In genomic region chr14:49896956-49897355, GRCh38 we compare ENCODE assay signal across 10 cellular contexts. TPM values are rescaled to one million over a fixed set of nuclear protein-coding genes. Genes with fewer than 3 reads are reported as not detected.
DNase-seq lines count a peak whose midpoint lies in the region; ATAC-seq, FAIRE-seq and TF ChIP-seq lines count a peak whose summit lies in the region.
"Had no signal": no experiment of that assay in that cellular context is flagged by ENCODE, and none has a peak within 500 bp of the region (broad histone marks: within the 10 kb centered on the region; RNA-seq: fewer than 3 reads in every experiment).

No MANE protein-coding gene starts in this region.

- peak overlapping the region; percentile 99 for H3K27ac Mint-ChIP-seq in activated CD8-positive, alpha-beta memory T cell treated with anti-CD3 and anti-CD28 coated beads, Interleukin-2, amount 10 ng/mL, durations not matched to agents 7 days and 5 days
- peak overlapping the region; percentile 93 for H3K27ac Mint-ChIP-seq in activated CD4-positive, alpha-beta memory T cell treated with anti-CD3 and anti-CD28 coated beads for 36 hours

- no peaks in the 10 kb centered on the region for H3K27me3 Mint-ChIP-seq in activated CD8-positive, alpha-beta memory T cell treated with anti-CD3 and anti-CD28 coated beads, Interleukin-2, amount 10 ng/mL, durations not matched to agents 7 days and 5 days
- H3K27me3 Mint-ChIP-seq in activated CD4-positive, alpha-beta memory T cell treated with anti-CD3 and anti-CD28 coated beads for 36 hours, result no peaks in the 10 kb centered on the region

- peaks cover 35% of the 10 kb centered on the region for H4K20me1 ChIP-seq in hepatocyte (ENCODE audit: insufficient read depth, poor library complexity, severe bottlenecking)

- ATAC-seq in activated CD8-positive, alpha-beta memory T cell treated with anti-CD3 and anti-CD28 coated beads, Interleukin-2, amount 10 ng/mL, durations not matched to agents 7 days and 5 days, result no peak
- ATAC-seq in HG02852 (IDR thresholded peaks at IDR 0.05; ENCODE audit: unreplicated experiment) (no peak), GM18861 (IDR thresholded peaks at IDR 0.05; ENCODE audit: unreplicated experiment) (no peak)

- H3K36me3 Mint-ChIP-seq in activated CD8-positive, alpha-beta memory T cell treated with anti-CD3 and anti-CD28 coated beads, Interleukin-2, amount 10 ng/mL, durations not matched to agents 7 days and 5 days, result peaks cover 51% of the 10 kb centered on the region
- H3K36me3 Mint-ChIP-seq in activated CD4-positive, alpha-beta memory T cell treated with anti-CD3 and anti-CD28 coated beads for 36 hours, result peaks cover 57% of the 10 kb centered on the region

- peak overlapping the region; percentile 94 for H3K4me3 Mint-ChIP-seq in activated CD8-positive, alpha-beta memory T cell treated with anti-CD3 and anti-CD28 coated beads, Interleukin-2, amount 10 ng/mL, durations not matched to agents 7 days and 5 days
- H3K4me3 Mint-ChIP-seq in activated CD4-positive, alpha-beta memory T cell treated with anti-CD3 and anti-CD28 coated beads for 36 hours, result peak overlapping the region; percentile 90

- POLR2A ChIA-PET in activated CD4-positive, alpha-beta memory T cell treated with anti-CD3 and anti-CD28 coated beads for 36 hours (lab: Charles Lee), result interaction anchor here (1.2 to 1.4 kb wide), 9 partner anchors 11 to 273 kb away, joined by 3 to 33 read pairs (median 10); no protein-coding TSS in a partner anchor

- TF ChIP-seq CTCF in hepatocyte (IDR thresholded peaks at IDR 0.05; ENCODE audit: poor library complexity) (no peak), suprapubic skin (IDR thresholded peaks at IDR 0.05) (no peak)

- intact Hi-C loops in activated CD4-positive, alpha-beta memory T cell treated with anti-CD3 and anti-CD28 coated beads for 36 hours (cut with micrococcal nuclease), result loop anchor here (2.0 kb wide), 1 partner anchor 626 kb away; no protein-coding TSS in a partner anchor

- H3K4me1 Mint-ChIP-seq in activated CD8-positive, alpha-beta memory T cell treated with anti-CD3 and anti-CD28 coated beads, Interleukin-2, amount 10 ng/mL, durations not matched to agents 7 days and 5 days, result peaks cover 25% of the 10 kb centered on the region
- H3K4me1 Mint-ChIP-seq in activated CD4-positive, alpha-beta memory T cell treated with anti-CD3 and anti-CD28 coated beads for 36 hours (ENCODE audit: low read depth), result peaks cover 29% of the 10 kb centered on the region

- no peaks in the 10 kb centered on the region for H3K9me3 Mint-ChIP-seq in activated CD8-positive, alpha-beta memory T cell treated with anti-CD3 and anti-CD28 coated beads, Interleukin-2, amount 10 ng/mL, durations not matched to agents 7 days and 5 days (ENCODE audit: low read depth)
- H3K9me3 Mint-ChIP-seq in activated CD4-positive, alpha-beta memory T cell treated with anti-CD3 and anti-CD28 coated beads for 36 hours, result no peaks in the 10 kb centered on the region

- no peak overlapping the region for H2AFZ ChIP-seq in hepatocyte

- 52% methylated on average over 5 of the region's 5 CpGs for WGBS in hepatocyte (ENCODE audit: low lambda C conversion rate, missing lambda C conversion rate)
- whole genome bisulfite sequencing in suprapubic skin, result 33% methylated on average over 5 of the region's 5 CpGs

- H3K4me1 ChIP-seq in hepatocyte (ENCODE audit: insufficient read depth) (peaks cover 20% of the 10 kb centered on the region), suprapubic skin (peaks cover 47% of the 10 kb centered on the region)

- H3K9me3 ChIP-seq in hepatocyte (ENCODE audit: low read depth) (no peaks in the 10 kb centered on the region), suprapubic skin (no peaks in the 10 kb centered on the region)

- peak overlapping the region; percentile 77 for H3K4me2 ChIP-seq in hepatocyte

- no peaks in the 10 kb centered on the region for H3K27me3 ChIP-seq in hepatocyte
- no peaks in the 10 kb centered on the region for H3K27me3 ChIP-seq in suprapubic skin

- H3K79me2 ChIP-seq in hepatocyte, result peaks cover 60% of the 10 kb centered on the region

- no peak for TF ChIP-seq POLR2A in suprapubic skin (IDR thresholded peaks at IDR 0.05)

- H3K4me3 ChIP-seq in hepatocyte (peak overlapping the region; percentile 15), suprapubic skin (peak overlapping the region; percentile 77)

- H3K27ac ChIP-seq in hepatocyte, result no peak overlapping the region
- H3K27ac ChIP-seq in suprapubic skin, result no peak overlapping the region
- H3K27ac ChIP-seq: WERI-Rb-1 had no signal

- CTCF ChIA-PET in activated CD8-positive, alpha-beta memory T cell treated with anti-CD3 and anti-CD28 coated beads, Interleukin-2, amount 10 ng/mL, durations not matched to agents 7 days and 5 days (lab: Charles Lee), result interaction anchor here (1.0 kb wide), 3 partner anchors 35 to 103 kb away, joined by 3 to 7 read pairs (median 4); no protein-coding TSS in a partner anchor
- CTCF ChIA-PET in activated CD4-positive, alpha-beta memory T cell treated with anti-CD3 and anti-CD28 coated beads for 36 hours (lab: Charles Lee), result interaction anchor here (0.9 to 1.0 kb wide), 2 partner anchors 103 to 106 kb away, joined by 3 read pairs; no protein-coding TSS in a partner anchor

- FAIRE-seq in frontal cortex (lab: Jason Lieb, UNC), result no peak

- H3K36me3 ChIP-seq in hepatocyte (replicated peaks; ENCODE audit: insufficient read depth, low read depth), result peaks cover 5% of the 10 kb centered on the region
- H3K36me3 ChIP-seq in suprapubic skin, result peaks cover 4% of the 10 kb centered on the region

- no peaks in the 10 kb centered on the region for H3K9me2 ChIP-seq in hepatocyte (replicated peaks; ENCODE audit: insufficient read depth)

- DNase-seq in activated CD8-positive, alpha-beta memory T cell treated with anti-CD3 and anti-CD28 coated beads, Interleukin-2, amount 10 ng/mL, durations not matched to agents 7 days and 5 days, result no peak
- DNase-seq in activated CD8-positive, alpha-beta memory T cell treated with anti-CD3 and anti-CD28 coated beads, Interleukin-2, amount 50 U/mL, for 48 hours, result no peak
- DNase-seq in activated CD4-positive, alpha-beta memory T cell treated with anti-CD3 and anti-CD28 coated beads for 36 hours, result no peak
- DNase-seq in hepatocyte (ENCODE audit: low spot score), result no peak
- DNase-seq in suprapubic skin (ENCODE audit: low spot score in 2 of 2), result no peak
- no peak for DNase-seq in frontal cortex (ENCODE audit: low spot score in 2 of 2)
- DNase-seq: stimulated activated CD4-positive, alpha-beta T cell treated with anti-CD3 and anti-CD28 coated beads, Interleukin-4, amount 100 ng/mL, for 24 hours; WERI-Rb-1 had no signal

- no peak for TF ChIP-seq EP300 in suprapubic skin (IDR thresholded peaks at IDR 0.05)

RNA-seq across cellular contexts. Expression of gene ARF6, which starts 4.1 kb away (rescaled TPM):
- 100 to 1,000 TPM; 171 to 190 TPM for total RNA-seq in activated CD8-positive, alpha-beta memory T cell treated with anti-CD3 and anti-CD28 coated beads, Interleukin-2, amount 10 ng/mL, durations not matched to agents 7 days and 5 days
- 100 to 1,000 TPM; 198 to 202 TPM for total RNA-seq in activated CD4-positive, alpha-beta memory T cell treated with anti-CD3 and anti-CD28 coated beads for 36 hours
- 64.8 and 67.6 TPM in 2 replicates for total RNA-seq in hepatocyte
- polyA plus RNA-seq in hepatocyte, result 52.1 and 53.9 TPM in 2 replicates
- total RNA-seq in suprapubic skin, result 100 to 1,000 TPM in 1 of 4 donors, 10 to 100 TPM in 3; 48.0 to 125 (median 85.3) TPM
- 59.1 TPM for total RNA-seq in frontal cortex

RNA-seq across cellular contexts. Expression of gene NEMF, which starts 44.4 kb away (rescaled TPM):
- total RNA-seq in activated CD8-positive, alpha-beta memory T cell treated with anti-CD3 and anti-CD28 coated beads, Interleukin-2, amount 10 ng/mL, durations not matched to agents 7 days and 5 days, result 10 to 100 TPM; 78.7 to 82.8 TPM
- 10 to 100 TPM; 63.6 to 71.0 TPM for total RNA-seq in activated CD4-positive, alpha-beta memory T cell treated with anti-CD3 and anti-CD28 coated beads for 36 hours
- total RNA-seq in hepatocyte (34.0 and 62.9 TPM in 2 replicates), suprapubic skin (100 to 1,000 TPM in 1 of 4 donors, 10 to 100 TPM in 3; 70.6 to 181 (median 81.5) TPM), frontal cortex (132 TPM)
- polyA plus RNA-seq in hepatocyte, result 49.5 and 69.9 TPM in 2 replicates
